In the genomic region with DNA sequence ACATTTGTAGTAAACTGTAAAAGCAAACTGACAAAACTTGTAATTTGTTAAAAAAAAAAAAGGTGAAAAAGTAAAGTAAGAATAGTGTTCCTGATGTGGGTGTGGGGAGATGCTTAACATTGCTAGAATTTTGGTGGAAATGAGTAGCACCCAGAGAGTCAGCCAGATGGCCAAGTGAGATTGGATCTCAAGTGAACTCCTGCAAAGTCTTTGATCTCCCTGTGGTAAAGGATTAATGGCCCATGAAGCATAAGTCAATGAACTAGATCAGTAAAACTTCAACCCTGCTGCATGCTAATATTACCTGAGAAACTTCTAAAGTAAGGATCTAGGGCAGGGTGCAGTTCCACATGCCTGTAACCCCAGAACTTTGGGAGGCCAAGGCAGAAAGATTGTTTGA, we compare ENCODE assay signal across 34 cellular contexts. TPM values are rescaled to one million over a fixed set of nuclear protein-coding genes. Genes with fewer than 3 reads are reported as not detected.
DNase-seq lines count a peak whose midpoint lies in the region; ATAC-seq, FAIRE-seq and TF ChIP-seq lines count a peak whose summit lies in the region.
"Had no signal": no experiment of that assay in that cellular context is flagged by ENCODE, and none has a peak within 500 bp of the region (broad histone marks: within the 10 kb centered on the region; RNA-seq: fewer than 3 reads in every experiment).

No MANE protein-coding gene starts in this region.

- no peak for TF ChIP-seq EP300 in H1 (IDR thresholded peaks at IDR 0.05; ENCODE audit: borderline replicate concordance in 1 of 2, low read depth in 2 of 2, low read length in 2 of 2)

- no peaks in the 10 kb centered on the region for H3K36me3 ChIP-seq in H1 (ENCODE audit: control insufficient read depth in 2 of 4, insufficient read depth in 4 of 4, low read length in 3 of 4)
- H3K36me3 ChIP-seq: ascending aorta, gastroesophageal sphincter, tibial nerve had no signal

- intact Hi-C loops in head of caudate nucleus (cut with DNase I) = no loop called here

- H3K4me3 ChIP-seq in H1 (ENCODE audit: extremely low read depth in 1 of 4, insufficient read depth in 2 of 4, low read depth in 3 of 4, low read length in 4 of 4) = no peak overlapping the region
- H3K4me3 ChIP-seq: ascending aorta, gastroesophageal sphincter, SK-N-MC, smooth muscle cell, tibial nerve had no signal

- H3K4me1 ChIP-seq in H1 (replicated peaks in 1 of 4; ENCODE audit: control insufficient read depth in 3 of 4, insufficient read depth in 4 of 4, low read length in 3 of 4) = peaks cover 2 to 10% (median 5%) of the 10 kb centered on the region in 4 experiments; a peak in 4 of 7 replicates
- H3K4me1 ChIP-seq: ascending aorta, gastroesophageal sphincter, tibial nerve had no signal

- no peaks in the 10 kb centered on the region for H3K23me2 ChIP-seq in H1 (ENCODE audit: low read depth, low read length)

- H2BK15ac ChIP-seq in H1 (ENCODE audit: low read length) = no peak overlapping the region

- POLR2A ChIA-PET in H1 (lab: Charles Lee; ENCODE audit: partially characterized antibody) = no interaction called here

- H3K27ac Mint-ChIP-seq in nephron = peak overlapping the region; percentile 66 to 85 (median 75)
- H3K27ac Mint-ChIP-seq: activated CD4-positive, alpha-beta T cell treated with anti-CD3 and anti-CD28 coated beads for 36 hours; activated naive CD8-positive, alpha-beta T cell treated with anti-CD3 and anti-CD28 coated beads, Interleukin-2, amount 10 ng/mL, durations not matched to agents 7 days and 5 days; CD4-positive, alpha-beta memory T cell; HFFc6; T-helper 17 cell had no signal

- TF ChIP-seq POLR2A in H1 (IDR thresholded peaks at IDR 0.05; ENCODE audit: control extremely low read depth in 1 of 2, low read depth in 2 of 2, low read length in 2 of 2) = no peak

- no peak overlapping the region for H2AK5ac ChIP-seq in H1 (ENCODE audit: low read depth, low read length)

- no peaks in the 10 kb centered on the region for H4K20me1 ChIP-seq in H1 (replicated peaks in 1 of 2; ENCODE audit: control insufficient read depth in 1 of 2, insufficient read depth in 2 of 2, low read length in 2 of 2)

- H3K4ac ChIP-seq in H1 (replicated peaks; ENCODE audit: insufficient read length, low read depth, low read length) = no peak overlapping the region

- H3K9ac ChIP-seq in H1 (replicated peaks in 1 of 4; ENCODE audit: extremely low read depth in 1 of 4, low read depth in 3 of 4, low read length in 3 of 4) = no peak overlapping the region

- H3K27me3 ChIP-seq in H1 (replicated peaks in 1 of 4; ENCODE audit: control insufficient read depth in 3 of 4, extremely low read depth in 1 of 4, insufficient read depth in 3 of 4, low read length in 3 of 4) = no peaks in the 10 kb centered on the region
- H3K27me3 ChIP-seq: ascending aorta, tibial nerve had no signal

- H3K36me3 Mint-ChIP-seq in nephron (ENCODE audit: low read depth) = no peaks in the 10 kb centered on the region
- H3K36me3 Mint-ChIP-seq: activated naive CD8-positive, alpha-beta T cell treated with anti-CD3 and anti-CD28 coated beads, Interleukin-2, amount 10 ng/mL, durations not matched to agents 7 days and 5 days; CD4-positive, alpha-beta memory T cell; naive thymus-derived CD8-positive, alpha-beta T cell had no signal

- H3K79me2 ChIP-seq in H1 (ENCODE audit: control insufficient read depth in 1 of 2, insufficient read depth in 2 of 2, low read length in 2 of 2) = no peaks in the 10 kb centered on the region

- DNase-seq in DMS79 treated with DMSO at 0.1 percent for 48 hours (lab: John Stamatoyannopoulos, UW) = peak; percentile 2
- no peak for DNase-seq in DMS79 (lab: John Stamatoyannopoulos, UW)
- peak; percentile 18 for DNase-seq in NCI-H82 treated with DMSO at 0.1 percent for 48 hours (lab: John Stamatoyannopoulos, UW; ENCODE audit: unreplicated experiment)
- DNase-seq in H1 (ENCODE audit: low read depth in 1 of 2, low spot score in 2 of 2) = no peak
- DNase-seq in head of caudate nucleus = no peak
- no peak for DNase-seq in urothelium cell line (ENCODE audit: low spot score)
- DNase-seq: activated CD4-positive, alpha-beta T cell treated with anti-CD3 and anti-CD28 coated beads for 36 hours; activated CD8-positive, alpha-beta memory T cell treated with anti-CD3 and anti-CD28 coated beads for 24 hours; activated gamma-delta T cell; activated naive CD8-positive, alpha-beta T cell treated with anti-CD3 and anti-CD28 coated beads, Interleukin-2, amount 10 ng/mL, durations not matched to agents 7 days and 5 days; activated T-cell treated with anti-CD3 and anti-CD28 coated beads, Interleukin-2, amount 50 U/mL, for 1 hour; AML-193; CD4-positive, alpha-beta memory T cell; central memory CD4-positive, alpha-beta T cell; DMS153; GF-D8; HFFc6; IMR-90; naive thymus-derived CD8-positive, alpha-beta T cell; NCI-H1092 treated with DMSO at 0.1 percent for 48 hours; NCI-H2029; NCI-H2227 treated with DMSO at 0.1 percent for 48 hours; NCI-H774; stimulated activated CD4-positive, alpha-beta T cell treated with anti-CD3 and anti-CD28 coated beads, Interleukin-1b, Interleukin-23, amount 100 ng/mL, for 48 hours; stimulated activated CD8-positive, alpha-beta memory T cell treated with anti-CD3 and anti-CD28 coated beads, Interleukin-4, amount 100 ng/mL, for 48 hours; T-helper 17 cell had no signal

- no peak overlapping the region for H3K18ac ChIP-seq in H1 (ENCODE audit: extremely low read depth, low read length)

- no peak overlapping the region for H3K14ac ChIP-seq in H1 (ENCODE audit: insufficient read length)

- no peak overlapping the region for H2BK12ac ChIP-seq in H1 (ENCODE audit: low read depth, low read length)

- H2BK20ac ChIP-seq in H1 (ENCODE audit: low read length) = no peak overlapping the region

- H3K4me2 ChIP-seq in H1 (ENCODE audit: insufficient read depth in 1 of 2, low read depth in 2 of 2, low read length in 2 of 2) = no peak overlapping the region
- H3K4me2 ChIP-seq: smooth muscle cell had no signal

- H4K5ac ChIP-seq in H1 (ENCODE audit: insufficient read length, low read depth, low read length) = no peak overlapping the region

- CTCF ChIA-PET in H1 (lab: Charles Lee; ENCODE audit: partially characterized antibody) = interaction anchor here (0.8 to 0.9 kb wide), 2 partner anchors 9 to 60 kb away, joined by 3 read pairs; no protein-coding TSS in a partner anchor

- no peak overlapping the region for H3K56ac ChIP-seq in H1 (replicated peaks; ENCODE audit: insufficient read length, low read depth, low read length)

- no peaks in the 10 kb centered on the region for H3K9me3 ChIP-seq in H1 (ENCODE audit: insufficient read depth in 2 of 2, low read depth in 1 of 2, low read length in 1 of 2)
- H3K9me3 ChIP-seq: ascending aorta, gastroesophageal sphincter, tibial nerve had no signal

- TF ChIP-seq CTCF in H1 (IDR thresholded peaks at IDR 0.05; ENCODE audit: control extremely low read depth in 1 of 3, insufficient read depth in 1 of 3, low read depth in 1 of 3, low read length in 3 of 3) (no peak), nephron (IDR thresholded peaks at IDR 0.05; ENCODE audit: unreplicated experiment in 3 of 3) (no peak)

- no peaks in the 10 kb centered on the region for H3K4me1 Mint-ChIP-seq in nephron
- H3K4me1 Mint-ChIP-seq: activated CD4-positive, alpha-beta T cell treated with anti-CD3 and anti-CD28 coated beads for 36 hours; CD4-positive, alpha-beta memory T cell had no signal

- H3K27me3 Mint-ChIP-seq in nephron (ENCODE audit: low read depth) = no peaks in the 10 kb centered on the region
- H3K27me3 Mint-ChIP-seq: activated CD4-positive, alpha-beta T cell treated with anti-CD3 and anti-CD28 coated beads for 36 hours had no signal

- no peak overlapping the region for H3K27ac ChIP-seq in H1 (ENCODE audit: low read depth, low read length)
- H3K27ac ChIP-seq: ascending aorta, gastroesophageal sphincter, SK-N-MC, tibial nerve had no signal

- peak overlapping the region; percentile 9 for H2BK120ac ChIP-seq in H1 (replicated peaks; ENCODE audit: low read depth, low read length)

- H3K79me1 ChIP-seq in H1 (ENCODE audit: low read depth, low read length) = no peaks in the 10 kb centered on the region

- no peak overlapping the region for H2AFZ ChIP-seq in H1 (ENCODE audit: low read length)

- no peak for TF ChIP-seq RAD21 in H1 (IDR thresholded peaks at IDR 0.05 in 1 of 2, conservative IDR thresholded peaks at IDR 0.05 in 1 of 2; ENCODE audit: low read depth in 2 of 2, low read length in 2 of 2)

- no peak overlapping the region for H2BK5ac ChIP-seq in H1 (ENCODE audit: low read depth, low read length)

- no peak for FAIRE-seq in H1 (lab: Jason Lieb, UNC)
- FAIRE-seq in urothelium cell line (lab: Jason Lieb, UNC) = no peak

- no peak overlapping the region for H3K23ac ChIP-seq in H1 (ENCODE audit: insufficient read length)

- H3K9me3 Mint-ChIP-seq in nephron = no peaks in the 10 kb centered on the region
- H3K9me3 Mint-ChIP-seq: activated naive CD8-positive, alpha-beta T cell treated with anti-CD3 and anti-CD28 coated beads, Interleukin-2, amount 10 ng/mL, durations not matched to agents 7 days and 5 days; HFFc6; naive thymus-derived CD8-positive, alpha-beta T cell had no signal

- no peak for ATAC-seq in HG03095 (IDR thresholded peaks at IDR 0.05; ENCODE audit: unreplicated experiment)
- ATAC-seq: activated CD4-positive, alpha-beta T cell treated with anti-CD3 and anti-CD28 coated beads for 36 hours; gastroesophageal sphincter; naive thymus-derived CD8-positive, alpha-beta T cell; T-helper 17 cell had no signal

- H4K8ac ChIP-seq in H1 (ENCODE audit: extremely low read depth, insufficient read depth, low read length) = no peak overlapping the region

- H4K91ac ChIP-seq in H1 (replicated peaks; ENCODE audit: insufficient read length, low read length) = no peak overlapping the region

- H3K4me3 Mint-ChIP-seq in nephron = no peak overlapping the region
- H3K4me3 Mint-ChIP-seq: activated CD4-positive, alpha-beta T cell treated with anti-CD3 and anti-CD28 coated beads for 36 hours; activated naive CD8-positive, alpha-beta T cell treated with anti-CD3 and anti-CD28 coated beads, Interleukin-2, amount 10 ng/mL, durations not matched to agents 7 days and 5 days; CD4-positive, alpha-beta memory T cell; HFFc6; naive thymus-derived CD8-positive, alpha-beta T cell; T-helper 17 cell had no signal

TF ChIP-seq in H1, 55 proteins besides CTCF, POLR2A, EP300 and RAD21 (continues in another document):
- TF ChIP-seq TBP (IDR thresholded peaks at IDR 0.05; ENCODE audit: low read depth, low read length) = no peak
- no peak for TF ChIP-seq KDM5A (IDR thresholded peaks at IDR 0.05; ENCODE audit: low read length)

RNA-seq across cellular contexts. Expression of gene FAM169A, which starts 19.0 kb away (rescaled TPM):
- 78.7 and 83.1 TPM in 2 replicates for total RNA-seq in H1 (2021; fragmentation: NEBNext Ultra II Directional; extraction: Animal tissue kit (Norgen Biotek cat#: 25700))
- 9.0 and 12.6 TPM in 2 replicates for polyA plus RNA-seq in H1 (2011; rRNA removed)
- 17.4 TPM for polyA plus RNA-seq in H1 (2011; cell fraction: cytosol; rRNA removed)
- 13.0 TPM for polyA plus RNA-seq in H1 (2011; cell fraction: nucleus; rRNA removed)
- polyA plus RNA-seq in H1 (2012, experiment 1 of 2) = 12.2 to 25.3 TPM (median 17.9 TPM) in 4 replicates
- 1.5 TPM for polyA plus RNA-seq in H1 (2012, experiment 2 of 2)
- polyA plus RNA-seq in H1 (2013, experiment 1 of 2) = 29.1 TPM
- 30.1 TPM for polyA plus RNA-seq in H1 (2013, experiment 2 of 2)
- 45.6 and 62.0 TPM in 2 replicates for polyA minus RNA-seq in H1 (2011; rRNA and poly(A)+ RNA removed)
- polyA minus RNA-seq in H1 (2011; cell fraction: cytosol; rRNA and poly(A)+ RNA removed) = 30.0 TPM
- 59.1 TPM for polyA minus RNA-seq in H1 (2011; cell fraction: nucleus; rRNA and poly(A)+ RNA removed)
- total RNA-seq: ascending aorta, OCI-LY7 had no signal
- polyA plus RNA-seq: IMR-90 had no signal

Comparison
In these comparisons a context has a peak if more than half of its experiments do, and no peak if none do; other contexts are left out.
1. DNase-seq: peak in DMS79 treated with DMSO at 0.1 percent for 48 hours (single experiment) and NCI-H82 treated with DMSO at 0.1 percent for 48 hours (single experiment); none in DMS79 (single experiment), H1 (0 of 2), head of caudate nucleus (0 of 42) and urothelium cell line (single experiment).